ENCODE assay signal across 8 cellular contexts in the genomic region with DNA sequence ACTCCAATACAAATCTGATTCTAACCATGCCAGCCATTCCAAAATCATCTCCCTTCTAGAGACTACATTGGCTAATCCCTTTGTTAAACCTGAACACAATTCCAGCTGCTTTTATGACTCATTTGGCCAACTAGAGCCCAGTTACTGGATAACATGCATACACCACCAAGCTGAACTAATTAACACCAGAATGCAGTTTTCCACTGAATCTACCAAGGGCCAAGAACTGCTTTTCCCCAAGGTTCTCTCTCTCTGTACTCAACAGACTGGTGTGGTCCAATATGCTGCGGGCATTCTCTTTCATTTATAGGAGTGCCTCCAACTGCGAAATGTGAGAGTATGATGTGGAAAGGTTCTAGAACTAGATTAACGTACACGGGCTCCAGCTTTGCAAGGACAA. TPM values are rescaled to one million over a fixed set of nuclear protein-coding genes. Genes with fewer than 3 reads are reported as not detected.
A peak's percentile ranks its signal among the peaks of the same experiment; 100 is the strongest.
DNase-seq lines count a peak whose midpoint lies in the region; ATAC-seq and TF ChIP-seq lines count a peak whose summit lies in the region.

No MANE protein-coding gene starts in this region.

- peaks cover 9% of the 10 kb centered on the region for H4K20me1 ChIP-seq in OCI-LY7 (ENCODE audit: insufficient read depth, low read length)

- peaks cover 19% of the 10 kb centered on the region for H3K27me3 Mint-ChIP-seq in endothelial cell (ENCODE audit: unreplicated experiment)
- no peaks in the 10 kb centered on the region for H3K27me3 Mint-ChIP-seq in naive thymus-derived CD8-positive, alpha-beta T cell

- no peak overlapping the region for H2AFZ ChIP-seq in OCI-LY7 (ENCODE audit: low read length)

- BruUV-seq in OCI-LY7 (replicated peaks; lab: Mats Ljungman, UMichigan), result no TSS peak

- POLR2A ChIA-PET in OCI-LY7 (lab: Charles Lee), result no interaction called here
- POLR2A ChIA-PET in naive thymus-derived CD8-positive, alpha-beta T cell (lab: Charles Lee), result interaction anchor here (0.8 to 4.3 kb wide), 3 partner anchors 8 to 402 kb away, joined by 3 to 33 read pairs (median 7); partner anchors contain the start of gene TM2D3

- TF ChIP-seq CTCF in OCI-LY7 (conservative IDR thresholded peaks at IDR 0.05; ENCODE audit: low read length) (no peak), endothelial cell (IDR thresholded peaks at IDR 0.05; ENCODE audit: unreplicated experiment) (no peak)

- no peaks in the 10 kb centered on the region for H3K9me3 Mint-ChIP-seq in endothelial cell (ENCODE audit: unreplicated experiment)
- no peaks in the 10 kb centered on the region for H3K9me3 Mint-ChIP-seq in naive thymus-derived CD8-positive, alpha-beta T cell

- no peaks in the 10 kb centered on the region for H3K36me3 ChIP-seq in OCI-LY7 (ENCODE audit: insufficient read depth, low read length)

- H3K4me3 Mint-ChIP-seq in endothelial cell (ENCODE audit: unreplicated experiment), result peak overlapping the region; percentile 96
- peak overlapping the region; percentile 82 to 94 (median 90) for H3K4me3 Mint-ChIP-seq in naive thymus-derived CD8-positive, alpha-beta T cell

- no peaks in the 10 kb centered on the region for H3K9me2 ChIP-seq in OCI-LY7 (ENCODE audit: insufficient read depth, low read length)

- no peaks in the 10 kb centered on the region for H3K9me3 ChIP-seq in OCI-LY7 (ENCODE audit: low read length)

- H3K4me1 ChIP-seq in OCI-LY7 (ENCODE audit: insufficient read depth, low read length, poor library complexity, severe bottlenecking), result peaks cover 21% of the 10 kb centered on the region

- H3K79me2 ChIP-seq in OCI-LY7 (ENCODE audit: insufficient read depth, low read depth, low read length), result no peaks in the 10 kb centered on the region

- intact Hi-C loops in OCI-LY7 (cut with micrococcal nuclease; ENCODE audit: unreplicated experiment), result no loop called here
- intact Hi-C loops in posterior vena cava (cut with DNase I), result loop anchor here in 1 of 2 donors (5.0 kb wide), 1 partner anchor 53 kb away; no protein-coding TSS in a partner anchor

- DNase-seq in NCI-H1092 treated with DMSO at 0.1 percent for 48 hours (lab: John Stamatoyannopoulos, UW), result peak; percentile 12
- DNase-seq in NCI-H1092 (lab: John Stamatoyannopoulos, UW), result no peak
- DNase-seq in OCI-LY7 (ENCODE audit: low spot score), result no peak
- no peak for DNase-seq in endothelial cell (ENCODE audit: low spot score)
- DNase-seq in naive thymus-derived CD8-positive, alpha-beta T cell, result no peak
- no peak for DNase-seq in NCI-H1930 (lab: John Stamatoyannopoulos, UW)
- DNase-seq in posterior vena cava (ENCODE audit: low spot score), result no peak

- H3K27ac ChIP-seq in OCI-LY7 (ENCODE audit: low read depth, low read length, poor library complexity, severe bottlenecking), result no peak overlapping the region

- H3K4me1 Mint-ChIP-seq in endothelial cell (ENCODE audit: unreplicated experiment), result peaks cover 11% of the 10 kb centered on the region
- peaks cover 22 to 64% (median 55%) of the 10 kb centered on the region in 4 donors for H3K4me1 Mint-ChIP-seq in naive thymus-derived CD8-positive, alpha-beta T cell

- H3K36me3 Mint-ChIP-seq in endothelial cell (ENCODE audit: low read depth, unreplicated experiment), result no peaks in the 10 kb centered on the region
- H3K36me3 Mint-ChIP-seq in naive thymus-derived CD8-positive, alpha-beta T cell, result peaks cover 0 to 7% (median 0%) of the 10 kb centered on the region in 3 donors

- H3K4me2 ChIP-seq in OCI-LY7 (ENCODE audit: low read length), result peak overlapping the region; percentile 72

- peak overlapping the region; percentile 82 for H3K27ac Mint-ChIP-seq in endothelial cell (ENCODE audit: unreplicated experiment)
- H3K27ac Mint-ChIP-seq in naive thymus-derived CD8-positive, alpha-beta T cell, result peak overlapping the region; percentile 64 to 94 (median 89)

- no peak for ATAC-seq in naive thymus-derived CD8-positive, alpha-beta T cell
- no peak for ATAC-seq in GM19397 (IDR thresholded peaks at IDR 0.05; ENCODE audit: unreplicated experiment)

- CTCF ChIA-PET in OCI-LY7 (lab: Charles Lee; ENCODE audit: unreplicated experiment), result no interaction called here

- H3K4me3 ChIP-seq in OCI-LY7 (ENCODE audit: low read depth, low read length, poor library complexity, severe bottlenecking), result peak overlapping the region; percentile 71

RNA-seq across cellular contexts. Expression of gene CHSY1, which starts 1.5 kb away (rescaled TPM):
- 3.2 and 5.0 TPM in 2 replicates for total RNA-seq in OCI-LY7 (2014; rRNA removed; shearing (Covaris generic))
- total RNA-seq in OCI-LY7 (2022), result 11.4 and 14.3 TPM in 2 replicates
- total RNA-seq in endothelial cell (ENCODE audit: unreplicated experiment), result 27.6 TPM
- 10 to 100 TPM; 12.6 to 12.9 TPM for total RNA-seq in naive thymus-derived CD8-positive, alpha-beta T cell
- 1 to 10 TPM in 2 of 3 donors, under 1 TPM in 1; 0.96 to 1.7 (median 1.6) TPM for polyA plus RNA-seq in naive thymus-derived CD8-positive, alpha-beta T cell
- 10 to 100 TPM; 48.6 to 57.3 TPM for total RNA-seq in posterior vena cava

RNA-seq across cellular contexts. Expression of gene SELENOS, which starts 27.0 kb away (rescaled TPM):
- total RNA-seq in OCI-LY7 (2014; rRNA removed; shearing (Covaris generic)), result 29.1 and 31.1 TPM in 2 replicates
- total RNA-seq in OCI-LY7 (2022) (36.1 and 36.5 TPM in 2 replicates), endothelial cell (ENCODE audit: unreplicated experiment) (48.9 TPM), posterior vena cava (10 to 100 TPM; 67.4 to 76.7 TPM)
- total RNA-seq in naive thymus-derived CD8-positive, alpha-beta T cell, result 10 to 100 TPM; 26.7 to 30.6 TPM
- 10 to 100 TPM; 38.8 to 64.4 (median 39.8) TPM for polyA plus RNA-seq in naive thymus-derived CD8-positive, alpha-beta T cell

RNA-seq across cellular contexts. Expression of gene SNRPA1, which starts 44.7 kb away (rescaled TPM):
- total RNA-seq in OCI-LY7 (2014; rRNA removed; shearing (Covaris generic)), result 54.3 and 70.9 TPM in 2 replicates
- total RNA-seq in OCI-LY7 (2022), result 176 and 180 TPM in 2 replicates
- total RNA-seq in endothelial cell (ENCODE audit: unreplicated experiment), result 62.2 TPM
- total RNA-seq in naive thymus-derived CD8-positive, alpha-beta T cell, result 100 to 1,000 TPM; 125 to 136 TPM
- 10 to 100 TPM; 52.5 to 68.1 (median 58.1) TPM for polyA plus RNA-seq in naive thymus-derived CD8-positive, alpha-beta T cell
- 10 to 100 TPM; 33.6 to 38.2 TPM for total RNA-seq in posterior vena cava
